Comparison of ENCODE assay signal across 1 cellular context in the genomic region with DNA sequence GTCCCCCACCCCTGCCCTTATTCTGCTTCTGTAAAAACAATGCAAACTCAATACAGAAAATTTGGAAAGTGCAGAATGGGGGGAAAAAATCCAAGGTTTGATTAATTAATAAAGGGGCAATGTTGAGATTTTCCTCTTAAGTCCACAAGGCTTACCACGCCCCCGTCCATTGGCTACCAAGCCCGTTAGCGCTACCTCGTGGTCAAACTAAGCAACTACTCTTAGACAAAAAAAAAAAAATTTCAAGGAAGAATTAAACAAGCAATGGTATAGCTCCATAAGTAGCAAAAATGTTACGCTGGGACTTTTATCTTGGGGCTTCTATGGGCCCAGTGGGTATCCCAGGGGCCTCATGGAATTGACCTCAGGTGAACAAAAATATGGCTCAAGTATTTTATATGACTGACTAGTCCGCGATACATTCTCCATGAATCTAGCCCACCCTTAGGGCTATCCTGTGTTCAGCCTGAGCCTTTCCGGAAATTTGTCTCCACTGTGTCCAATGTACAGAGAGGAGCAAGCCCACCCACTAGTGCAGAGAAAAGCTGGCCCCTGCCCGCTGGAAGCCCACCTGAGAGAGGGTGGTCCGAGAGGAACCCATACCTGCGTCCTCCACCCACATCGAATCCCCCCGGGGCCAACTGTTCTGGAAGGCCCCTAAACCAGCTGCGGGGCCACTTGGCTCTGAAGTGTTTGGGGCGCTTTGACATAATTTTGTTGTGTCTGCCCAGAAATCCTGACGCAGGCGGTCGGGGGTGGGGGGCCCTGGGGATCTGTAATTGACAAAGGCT.
TF ChIP-seq lines count a peak whose summit lies in the region.

No MANE protein-coding gene starts in this region.

TF ChIP-seq in K562, 482 proteins besides CTCF, POLR2A, EP300 and RAD21 (continued from another document):
- TF ChIP-seq, protein P1, sequence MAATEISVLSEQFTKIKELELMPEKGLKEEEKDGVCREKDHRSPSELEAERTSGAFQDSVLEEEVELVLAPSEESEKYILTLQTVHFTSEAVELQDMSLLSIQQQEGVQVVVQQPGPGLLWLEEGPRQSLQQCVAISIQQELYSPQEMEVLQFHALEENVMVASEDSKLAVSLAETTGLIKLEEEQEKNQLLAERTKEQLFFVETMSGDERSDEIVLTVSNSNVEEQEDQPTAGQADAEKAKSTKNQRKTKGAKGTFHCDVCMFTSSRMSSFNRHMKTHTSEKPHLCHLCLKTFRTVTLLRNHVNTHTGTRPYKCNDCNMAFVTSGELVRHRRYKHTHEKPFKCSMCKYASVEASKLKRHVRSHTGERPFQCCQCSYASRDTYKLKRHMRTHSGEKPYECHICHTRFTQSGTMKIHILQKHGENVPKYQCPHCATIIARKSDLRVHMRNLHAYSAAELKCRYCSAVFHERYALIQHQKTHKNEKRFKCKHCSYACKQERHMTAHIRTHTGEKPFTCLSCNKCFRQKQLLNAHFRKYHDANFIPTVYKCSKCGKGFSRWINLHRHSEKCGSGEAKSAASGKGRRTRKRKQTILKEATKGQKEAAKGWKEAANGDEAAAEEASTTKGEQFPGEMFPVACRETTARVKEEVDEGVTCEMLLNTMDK (IDR thresholded peaks at IDR 0.05; ENCODE audit: borderline replicate concordance, insufficient read depth, low read depth, low read length, poor library complexity, severe bottlenecking) = peak; percentile 20
- TF ChIP-seq DDX20 (tag; IDR thresholded peaks at IDR 0.05; ENCODE audit: low read depth) (no peak), ZNF583 (CRISPR knock-in tag; IDR thresholded peaks at IDR 0.05) (no peak), SREBF1 (IDR thresholded peaks at IDR 0.05; ENCODE audit: borderline replicate concordance, low read depth, low read length) (no peak), POLR2H (tag; IDR thresholded peaks at IDR 0.05; ENCODE audit: low read depth) (no peak), ZNF134 (CRISPR knock-in tag; conservative IDR thresholded peaks at IDR 0.05) (no peak), SMC3 (conservative IDR thresholded peaks at IDR 0.05; ENCODE audit: insufficient read depth, low read depth, low read length) (peak; percentile 73), HMG20A (CRISPR knock-in tag; conservative IDR thresholded peaks at IDR 0.05) (no peak), NKRF (IDR thresholded peaks at IDR 0.05; ENCODE audit: borderline replicate concordance) (no peak), HNRNPK (IDR thresholded peaks at IDR 0.05; ENCODE audit: low read depth, low read length, poor library complexity, severe bottlenecking) (no peak), ZNF3 (CRISPR knock-in tag; IDR thresholded peaks at IDR 0.05) (no peak), ZNF280B (CRISPR knock-in tag; IDR thresholded peaks at IDR 0.05) (no peak), ZNF77 (CRISPR knock-in tag; IDR thresholded peaks at IDR 0.05) (no peak), C11orf30 (IDR thresholded peaks at IDR 0.05; ENCODE audit: low read depth) (no peak), PHTF2 (CRISPR knock-in tag; IDR thresholded peaks at IDR 0.05) (no peak)
